In the genomic region with DNA sequence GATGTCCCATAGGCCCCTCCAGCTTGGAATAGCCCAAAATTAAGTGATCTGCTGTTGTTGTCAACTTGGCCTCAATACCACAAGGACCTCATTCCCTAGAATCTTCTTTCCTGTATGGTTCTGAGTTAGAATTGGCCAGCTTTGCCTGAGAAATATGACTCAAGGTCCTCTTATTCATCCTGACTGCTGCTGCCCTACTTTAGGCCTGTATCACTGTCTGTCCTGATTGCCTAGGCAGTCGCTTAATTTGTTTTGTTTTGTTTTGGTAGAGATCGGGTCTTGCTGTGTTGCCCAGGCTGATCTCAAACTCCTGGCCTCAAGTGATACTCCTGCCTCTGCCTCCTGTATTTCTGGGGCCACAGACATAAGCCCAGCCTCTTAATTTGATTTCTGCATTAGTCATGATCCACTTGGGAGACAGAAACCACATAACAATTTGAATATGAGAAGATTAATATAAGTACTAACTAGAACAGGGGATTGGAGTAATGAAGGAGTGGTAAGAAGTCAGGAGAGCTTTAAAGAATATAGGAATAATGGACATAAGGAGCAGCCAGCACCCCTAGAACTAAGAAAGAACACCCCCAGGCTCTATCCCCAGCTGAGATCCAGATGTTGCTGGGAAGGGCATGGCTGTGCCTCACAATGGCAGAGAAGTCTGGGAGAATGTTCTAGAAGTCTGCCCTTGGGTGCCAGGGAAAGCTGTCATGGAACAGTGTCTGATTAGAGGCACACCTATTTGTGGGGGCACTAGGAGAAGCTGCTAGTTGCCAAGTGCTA, we compare ENCODE assay signal across 1 cellular context.
TF ChIP-seq lines count a peak whose summit lies in the region.

No MANE protein-coding gene starts in this region.

TF ChIP-seq in H1, 55 proteins besides CTCF, POLR2A, EP300 and RAD21:
- TF ChIP-seq, protein P1, sequence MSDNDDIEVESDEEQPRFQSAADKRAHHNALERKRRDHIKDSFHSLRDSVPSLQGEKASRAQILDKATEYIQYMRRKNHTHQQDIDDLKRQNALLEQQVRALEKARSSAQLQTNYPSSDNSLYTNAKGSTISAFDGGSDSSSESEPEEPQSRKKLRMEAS (IDR thresholded peaks at IDR 0.05): no peak
- TF ChIP-seq BACH1 (IDR thresholded peaks at IDR 0.05; ENCODE audit: low read length): no peak
- no peak for TF ChIP-seq SP2 (IDR thresholded peaks at IDR 0.05; ENCODE audit: low read length)
- TF ChIP-seq KDM4A (IDR thresholded peaks at IDR 0.05; ENCODE audit: low read depth, low read length, severe bottlenecking): no peak
- TF ChIP-seq SAP30 (IDR thresholded peaks at IDR 0.05; ENCODE audit: insufficient read depth, insufficient replicate concordance, low read length): no peak
- TF ChIP-seq CHD1 (IDR thresholded peaks at IDR 0.05; ENCODE audit: low read depth, low read length): no peak
- TF ChIP-seq CBX8 (IDR thresholded peaks at IDR 0.05; ENCODE audit: borderline replicate concordance, low read depth, low read length): no peak
- TF ChIP-seq, protein P2, sequence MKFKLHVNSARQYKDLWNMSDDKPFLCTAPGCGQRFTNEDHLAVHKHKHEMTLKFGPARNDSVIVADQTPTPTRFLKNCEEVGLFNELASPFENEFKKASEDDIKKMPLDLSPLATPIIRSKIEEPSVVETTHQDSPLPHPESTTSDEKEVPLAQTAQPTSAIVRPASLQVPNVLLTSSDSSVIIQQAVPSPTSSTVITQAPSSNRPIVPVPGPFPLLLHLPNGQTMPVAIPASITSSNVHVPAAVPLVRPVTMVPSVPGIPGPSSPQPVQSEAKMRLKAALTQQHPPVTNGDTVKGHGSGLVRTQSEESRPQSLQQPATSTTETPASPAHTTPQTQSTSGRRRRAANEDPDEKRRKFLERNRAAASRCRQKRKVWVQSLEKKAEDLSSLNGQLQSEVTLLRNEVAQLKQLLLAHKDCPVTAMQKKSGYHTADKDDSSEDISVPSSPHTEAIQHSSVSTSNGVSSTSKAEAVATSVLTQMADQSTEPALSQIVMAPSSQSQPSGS (IDR thresholded peaks at IDR 0.05; ENCODE audit: low read length): no peak
- no peak for TF ChIP-seq TBP (IDR thresholded peaks at IDR 0.05; ENCODE audit: low read depth, low read length)
- TF ChIP-seq EGR1 (IDR thresholded peaks at IDR 0.05; ENCODE audit: borderline replicate concordance, low read depth, low read length): no peak
- TF ChIP-seq NANOG (IDR thresholded peaks at IDR 0.05; ENCODE audit: insufficient read depth, low read depth, low read length, poor library complexity, severe bottlenecking): no peak
- no peak for TF ChIP-seq SP1 (IDR thresholded peaks at IDR 0.05; ENCODE audit: low read depth, low read length)
- no peak for TF ChIP-seq CTBP2 (IDR thresholded peaks at IDR 0.05; ENCODE audit: borderline replicate concordance, insufficient read depth, insufficient read length, low read length)
- TF ChIP-seq JUN (IDR thresholded peaks at IDR 0.05; ENCODE audit: low read depth, low read length): no peak
- TF ChIP-seq EZH2 (IDR thresholded peaks at IDR 0.05; ENCODE audit: low read depth, low read length, severe bottlenecking): no peak
- TF ChIP-seq CEBPB (IDR thresholded peaks at IDR 0.05; ENCODE audit: low read depth, low read length): no peak
- TF ChIP-seq GABPA (IDR thresholded peaks at IDR 0.05; ENCODE audit: borderline replicate concordance, insufficient read depth, low read length): no peak
